13 cellular contexts compared by ENCODE assay signal in genomic region chr9:136375096-136375495, GRCh38. TPM values are rescaled to one million over a fixed set of nuclear protein-coding genes. Genes with fewer than 3 reads are reported as not detected.
DNase-seq lines count a peak whose midpoint lies in the region; ATAC-seq and TF ChIP-seq lines count a peak whose summit lies in the region.
"Had no signal": no experiment of that assay in that cellular context is flagged by ENCODE, and none has a peak within 500 bp of the region (broad histone marks: within the 10 kb centered on the region; RNA-seq: fewer than 3 reads in every experiment).

No MANE protein-coding gene starts in this region.

- peak overlapping the region; percentile 86 for H3K27ac Mint-ChIP-seq in glutamatergic neuron (ENCODE audit: unreplicated experiment)
- H3K27ac Mint-ChIP-seq: CD4-positive, CD25-positive, alpha-beta regulatory T cell; IgD-negative memory B cell had no signal

- no peak for ATAC-seq in SK-N-SH treated with all-trans-retinoic acid at 6 μM for 48 hours

- H3K36me3 Mint-ChIP-seq in glutamatergic neuron (ENCODE audit: unreplicated experiment), result no peaks in the 10 kb centered on the region
- H3K36me3 Mint-ChIP-seq: CD4-positive, CD25-positive, alpha-beta regulatory T cell had no signal

- TF ChIP-seq RAD21 in SK-N-SH (IDR thresholded peaks at IDR 0.05; ENCODE audit: low read length), result no peak

- no peaks in the 10 kb centered on the region for H3K79me2 ChIP-seq in SK-N-SH (ENCODE audit: insufficient read depth)

- H3K27me3 ChIP-seq in SK-N-SH (ENCODE audit: insufficient read depth), result no peaks in the 10 kb centered on the region
- no peaks in the 10 kb centered on the region for H3K27me3 ChIP-seq in breast epithelium

- H3K4me2 ChIP-seq in SK-N-SH, result no peak overlapping the region

- H3K27ac ChIP-seq in SK-N-SH (ENCODE audit: low read depth in 2 of 2, low read length in 1 of 2), result peak overlapping the region in 1 of 2 experiments; percentile 90; a peak in 2 of 4 replicates
- H3K27ac ChIP-seq in RWPE1, result peak overlapping the region; percentile 42
- no peak overlapping the region for H3K27ac ChIP-seq in breast epithelium
- H3K27ac ChIP-seq: 22Rv1 had no signal

- H3K4me1 ChIP-seq in SK-N-SH (ENCODE audit: control insufficient read depth in 1 of 2, insufficient read depth in 2 of 2, low read depth in 1 of 2, low read length in 1 of 2), result peaks cover 0 to 43% of the 10 kb centered on the region in 2 experiments; a peak in 1 of 4 replicates
- peaks cover 0 to 8% of the 10 kb centered on the region in 2 donors for H3K4me1 ChIP-seq in breast epithelium

- intact Hi-C loops in breast epithelium (cut with DNase I; ENCODE audit: low total_unique reads), result no loop called here

- H3K9me3 ChIP-seq in SK-N-SH, result no peaks in the 10 kb centered on the region
- H3K9me3 ChIP-seq in breast epithelium, result no peaks in the 10 kb centered on the region

- peaks cover 18% of the 10 kb centered on the region for H3K4me1 Mint-ChIP-seq in glutamatergic neuron (ENCODE audit: low read depth, unreplicated experiment)
- H3K4me1 Mint-ChIP-seq: CD4-positive, CD25-positive, alpha-beta regulatory T cell; IgD-negative memory B cell had no signal

- H3K27me3 Mint-ChIP-seq in glutamatergic neuron (ENCODE audit: unreplicated experiment), result peaks cover 3% of the 10 kb centered on the region
- H3K27me3 Mint-ChIP-seq: CD4-positive, CD25-positive, alpha-beta regulatory T cell; IgD-negative memory B cell had no signal

- TF ChIP-seq POLR2A in breast epithelium (IDR thresholded peaks at IDR 0.05), result no peak

- CTCF ChIA-PET in SK-N-SH (lab: Yijun Ruan, JAX), result interaction anchor here (1.2 to 5.5 kb wide), 6 partner anchors 9 to 62 kb away, joined by 3 to 65 read pairs (median 14); partner anchors contain the start of genes DNLZ and SNAPC4
- CTCF ChIA-PET in RWPE1 (lab: Yijun Ruan, JAX), result interaction anchor here (0.5 to 1.9 kb wide), 6 partner anchors 13 to 150 kb away, joined by 3 to 7 read pairs (median 4); no protein-coding TSS in a partner anchor

- no peaks in the 10 kb centered on the region for H3K9me3 Mint-ChIP-seq in glutamatergic neuron (ENCODE audit: unreplicated experiment)
- H3K9me3 Mint-ChIP-seq: CD4-positive, CD25-positive, alpha-beta regulatory T cell; IgD-negative memory B cell had no signal

- no peaks in the 10 kb centered on the region for H4K20me1 ChIP-seq in SK-N-SH (ENCODE audit: insufficient read depth)

- H3K9me2 ChIP-seq in SK-N-SH, result no peaks in the 10 kb centered on the region

- no peaks in the 10 kb centered on the region for H3F3A ChIP-seq in SK-N-SH (replicated peaks; ENCODE audit: insufficient read depth)

- peaks cover 0 to 39% of the 10 kb centered on the region in 2 experiments for H3K36me3 ChIP-seq in SK-N-SH (replicated peaks in 1 of 2; ENCODE audit: control insufficient read depth in 1 of 2, insufficient read depth in 2 of 2, low read length in 1 of 2)
- no peaks in the 10 kb centered on the region for H3K36me3 ChIP-seq in breast epithelium

- peak overlapping the region; percentile 52 for H3K4me3 Mint-ChIP-seq in glutamatergic neuron (ENCODE audit: unreplicated experiment)
- H3K4me3 Mint-ChIP-seq: CD4-positive, CD25-positive, alpha-beta regulatory T cell; IgD-negative memory B cell had no signal

- H3K4me3 ChIP-seq in SK-N-SH (ENCODE audit: low read depth in 2 of 2, low read length in 1 of 2) (no peak overlapping the region), breast epithelium (no peak overlapping the region)

- TF ChIP-seq CTCF in SK-N-SH (IDR thresholded peaks at IDR 0.05) (no peak), RWPE1 (conservative IDR thresholded peaks at IDR 0.05; ENCODE audit: low read depth) (no peak), glutamatergic neuron (IDR thresholded peaks at IDR 0.05; ENCODE audit: partially characterized antibody, unreplicated experiment) (no peak), breast epithelium (IDR thresholded peaks at IDR 0.05) (no peak)

- no peak for TF ChIP-seq EP300 in SK-N-SH (IDR thresholded peaks at IDR 0.05; ENCODE audit: borderline replicate concordance in 1 of 2, low read depth in 1 of 2, low read length in 1 of 2)

- no peak overlapping the region for H2AFZ ChIP-seq in SK-N-SH (ENCODE audit: low read depth)

- 87% methylated on average over 8 of the region's 12 CpGs for WGBS in SK-N-SH (ENCODE audit: low lambda C conversion rate)

- POLR2A ChIA-PET in SK-N-SH (lab: Yijun Ruan, JAX), result interaction anchor here (1.7 to 3.5 kb wide), 2 partner anchors 23 to 49 kb away, joined by 5 to 21 read pairs; no protein-coding TSS in a partner anchor
- POLR2A ChIA-PET in RWPE1 (lab: Yijun Ruan, JAX; ENCODE audit: low non-redundant PET), result no interaction called here

- DNase-seq in SK-N-SH (peak; percentile 59), RWPE1 (ENCODE audit: low spot score) (no peak), glutamatergic neuron (no peak), cerebellum (ENCODE audit: low spot score) (no peak), SKM-1 (lab: John Stamatoyannopoulos, UW; ENCODE audit: unreplicated experiment) (no peak), breast epithelium (ENCODE audit: low spot score in 2 of 2) (no peak)
- DNase-seq in effector CD4-positive, alpha-beta T cell, result no peak
- DNase-seq: CD4-positive, CD25-positive, alpha-beta regulatory T cell; DMS53; GF-D8 had no signal

- no peak overlapping the region for H3K9ac ChIP-seq in SK-N-SH

TF ChIP-seq in SK-N-SH, 30 proteins besides CTCF, POLR2A, EP300 and RAD21:
- no peak for TF ChIP-seq ELF1 (IDR thresholded peaks at IDR 0.05)
- TF ChIP-seq CHD2 (IDR thresholded peaks at IDR 0.05; ENCODE audit: low read length, partially characterized antibody), result no peak
- TF ChIP-seq POLR2AphosphoS5 (IDR thresholded peaks at IDR 0.05; ENCODE audit: low read depth, low read length), result no peak
- TF ChIP-seq EZH2phosphoT487 (IDR thresholded peaks at IDR 0.05; ENCODE audit: borderline replicate concordance, low read depth), result no peak
- no peak for TF ChIP-seq FOXM1 (IDR thresholded peaks at IDR 0.05; ENCODE audit: low read depth)
- no peak for TF ChIP-seq NRF1 (IDR thresholded peaks at IDR 0.05; ENCODE audit: low read depth, low read length)
- no peak for TF ChIP-seq TCF12 (IDR thresholded peaks at IDR 0.05)
- no peak for TF ChIP-seq RXRA (IDR thresholded peaks at IDR 0.05; ENCODE audit: borderline replicate concordance, low read depth)

TF ChIP-seq in SK-N-SH treated with all-trans-retinoic acid at 6 μM for 48 hours, 23 proteins besides CTCF, POLR2A, EP300 and RAD21:
- TF ChIP-seq ZC3H10 (CRISPR knock-in tag; IDR thresholded peaks at IDR 0.05), result no peak
- TF ChIP-seq ZFP30 (CRISPR knock-in tag; IDR thresholded peaks at IDR 0.05), result no peak
- no peak for TF ChIP-seq TCF4 (CRISPR knock-in tag; IDR thresholded peaks at IDR 0.05; ENCODE audit: borderline replicate concordance)
- no peak for TF ChIP-seq ZNF70 (CRISPR knock-in tag; IDR thresholded peaks at IDR 0.05)

RNA-seq across cellular contexts. Expression of gene CARD9, which starts 1.6 kb away (rescaled TPM):
- polyA plus RNA-seq in SK-N-SH (2012; rRNA removed), result 1.1 and 1.7 TPM in 2 replicates
- 0.40 and 1.1 TPM in 2 replicates for polyA plus RNA-seq in SK-N-SH (2012; cell fraction: cytosol; rRNA removed)
- polyA plus RNA-seq in SK-N-SH (2012; cell fraction: nucleus; rRNA removed), result 6.4 and 12.1 TPM in 2 replicates
- total RNA-seq in glutamatergic neuron (ENCODE audit: unreplicated experiment), result 4.1 TPM
- 1.9 TPM for total RNA-seq in cerebellum
- total RNA-seq in breast epithelium, result 1 to 10 TPM; 3.0 to 7.6 (median 3.3) TPM

RNA-seq across cellular contexts. Expression of gene DNLZ, which starts 11.6 kb away (rescaled TPM):
- 24.5 and 40.6 TPM in 2 replicates for polyA plus RNA-seq in SK-N-SH (2012; rRNA removed)
- polyA plus RNA-seq in SK-N-SH (2012; cell fraction: cytosol; rRNA removed), result 21.5 and 26.9 TPM in 2 replicates
- 20.8 and 42.6 TPM in 2 replicates for polyA plus RNA-seq in SK-N-SH (2012; cell fraction: nucleus; rRNA removed)
- total RNA-seq in glutamatergic neuron (ENCODE audit: unreplicated experiment) (16.5 TPM), cerebellum (6.5 TPM), breast epithelium (10 to 100 TPM; 35.4 to 57.4 (median 40.0) TPM)

RNA-seq across cellular contexts. Expression of gene SNAPC4, which starts 24.9 kb away (rescaled TPM):
- 7.7 and 9.2 TPM in 2 replicates for polyA plus RNA-seq in SK-N-SH (2012; rRNA removed)
- 3.5 and 4.8 TPM in 2 replicates for polyA plus RNA-seq in SK-N-SH (2012; cell fraction: cytosol; rRNA removed)
- polyA plus RNA-seq in SK-N-SH (2012; cell fraction: nucleus; rRNA removed), result 46.5 and 53.2 TPM in 2 replicates
- total RNA-seq in glutamatergic neuron (ENCODE audit: unreplicated experiment) (22.9 TPM), cerebellum (6.3 TPM), breast epithelium (1 to 10 TPM; 4.6 to 7.5 (median 6.7) TPM)

RNA-seq across cellular contexts. Expression of gene ENTR1, which starts 35.3 kb away (rescaled TPM):
- polyA plus RNA-seq in SK-N-SH (2012; rRNA removed), result 71.3 and 75.0 TPM in 2 replicates
- polyA plus RNA-seq in SK-N-SH (2012; cell fraction: cytosol; rRNA removed), result 50.1 and 53.1 TPM in 2 replicates
- 216 and 221 TPM in 2 replicates for polyA plus RNA-seq in SK-N-SH (2012; cell fraction: nucleus; rRNA removed)
- total RNA-seq in glutamatergic neuron (ENCODE audit: unreplicated experiment), result 61.2 TPM
- 18.3 TPM for total RNA-seq in cerebellum
- 10 to 100 TPM; 23.7 to 54.4 (median 36.0) TPM for total RNA-seq in breast epithelium

RNA-seq across cellular contexts. Expression of gene PMPCA, which starts 35.4 kb away (rescaled TPM):
- polyA plus RNA-seq in SK-N-SH (2012; rRNA removed), result 125 and 134 TPM in 2 replicates
- 89.7 and 105 TPM in 2 replicates for polyA plus RNA-seq in SK-N-SH (2012; cell fraction: cytosol; rRNA removed)
- polyA plus RNA-seq in SK-N-SH (2012; cell fraction: nucleus; rRNA removed), result 261 and 287 TPM in 2 replicates
- total RNA-seq in glutamatergic neuron (ENCODE audit: unreplicated experiment), result 69.0 TPM
- 20.8 TPM for total RNA-seq in cerebellum
- 10 to 100 TPM; 31.4 to 37.0 (median 35.1) TPM for total RNA-seq in breast epithelium
